1 cellular context compared by ENCODE assay signal in genomic region chr5:64923151-64923685, GRCh38.
TF ChIP-seq lines count a peak whose summit lies in the region.

No MANE protein-coding gene starts in this region.

TF ChIP-seq in GM23338, 12 proteins besides CTCF, POLR2A, EP300 and RAD21 (continued from another document):
- TF ChIP-seq ZNF462 (CRISPR knock-in tag; IDR thresholded peaks at IDR 0.05) (no peak), STAT1 (IDR thresholded peaks at IDR 0.05; ENCODE audit: unreplicated experiment) (no peak), JUNB (IDR thresholded peaks at IDR 0.05; ENCODE audit: unreplicated experiment) (no peak)
